25 cellular contexts compared by ENCODE assay signal in the genomic region with DNA sequence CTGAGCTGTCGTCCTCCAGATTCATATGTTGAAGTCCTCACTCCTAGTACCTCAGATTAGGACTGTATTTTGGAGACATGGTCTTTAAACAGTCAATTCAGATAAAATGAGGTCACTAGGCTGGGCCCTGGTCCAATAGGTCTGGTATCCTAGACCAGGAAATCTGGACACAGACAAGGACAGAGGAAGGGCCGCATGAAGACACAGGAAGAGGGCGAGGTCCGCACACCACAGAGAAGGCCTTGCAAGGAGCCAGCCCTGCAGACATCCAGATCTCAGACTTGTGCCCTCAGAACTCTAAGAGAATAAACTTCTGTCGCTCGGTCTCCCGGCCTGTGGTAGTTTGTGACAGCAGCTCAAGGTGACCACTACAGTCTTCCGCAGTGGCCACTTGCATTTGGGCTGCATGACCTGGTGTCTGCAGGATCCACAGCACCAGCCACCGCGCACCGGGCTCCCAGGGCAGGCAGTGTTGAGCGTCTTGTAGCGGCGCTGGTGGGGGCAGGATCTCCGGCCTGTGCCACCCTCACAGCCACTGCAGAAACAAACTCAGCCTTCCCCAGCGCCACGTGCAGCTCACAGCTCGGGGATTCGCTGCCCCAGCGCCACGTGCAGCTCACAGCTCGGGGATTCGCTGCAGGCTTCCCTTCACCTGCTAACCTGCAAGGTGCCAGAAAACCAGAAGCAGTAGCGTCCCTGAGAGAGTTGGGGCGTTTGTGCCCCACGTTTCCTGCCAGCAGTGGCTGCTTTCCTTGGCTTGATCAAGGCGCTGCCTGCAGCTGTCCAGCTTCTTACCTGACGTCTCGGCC. TPM values are rescaled to one million over a fixed set of nuclear protein-coding genes. Genes with fewer than 3 reads are reported as not detected.
DNase-seq lines count a peak whose midpoint lies in the region; ATAC-seq and TF ChIP-seq lines count a peak whose summit lies in the region.
"Had no signal": no experiment of that assay in that cellular context is flagged by ENCODE, and none has a peak within 500 bp of the region (broad histone marks: within the 10 kb centered on the region; RNA-seq: fewer than 3 reads in every experiment).

No MANE protein-coding gene starts in this region.

- H3K27ac ChIP-seq in cardiac muscle cell (peak overlapping the region; percentile 19), upper lobe of right lung (peak overlapping the region; percentile 47), endodermal cell (ENCODE audit: low read depth, low read length) (no peak overlapping the region)
- H3K27ac ChIP-seq: 22Rv1, SJCRH30, tibial artery had no signal

- H3K4me1 Mint-ChIP-seq in activated T-cell treated with anti-CD3 and anti-CD28 coated beads, Interleukin-2, amount 50 U/mL, for 72 hours (ENCODE audit: low read depth): peaks cover 18% of the 10 kb centered on the region
- H3K4me1 Mint-ChIP-seq in activated T-cell treated with anti-CD3 and anti-CD28 coated beads, Interleukin-2, amount 50 U/mL, for 24 hours (ENCODE audit: low read depth): peaks cover 26% of the 10 kb centered on the region
- H3K4me1 Mint-ChIP-seq in endodermal cell: peaks cover 3% of the 10 kb centered on the region
- H3K4me1 Mint-ChIP-seq: brain had no signal

- H3K4me1 ChIP-seq in cardiac muscle cell (ENCODE audit: low read depth) (peaks cover 8% of the 10 kb centered on the region), upper lobe of right lung (peaks cover 12% of the 10 kb centered on the region), endodermal cell (ENCODE audit: control insufficient read depth, insufficient read depth, low read length) (no peaks in the 10 kb centered on the region)

- H3K4me3 ChIP-seq in cardiac muscle cell (no peak overlapping the region), upper lobe of right lung (no peak overlapping the region), endodermal cell (ENCODE audit: low read length) (no peak overlapping the region)
- H3K4me3 ChIP-seq: MG63, SJCRH30, tibial artery had no signal

- H3K9ac ChIP-seq in endodermal cell (ENCODE audit: extremely low read depth, low read length, poor library complexity, severe bottlenecking): no peak overlapping the region

- no peak for ATAC-seq in activated T-cell treated with anti-CD3 and anti-CD28 coated beads, Interleukin-2, amount 50 U/mL, for 72 hours (replicated peaks in 1 of 2)
- peak; percentile 5 for ATAC-seq in upper lobe of right lung
- ATAC-seq: activated CD8-positive, alpha-beta T cell treated with anti-CD3 and anti-CD28 coated beads, Interleukin-2, amount 10 ng/mL, durations not matched to agents 7 days and 5 days; T-helper 17 cell had no signal

- no peaks in the 10 kb centered on the region for H3K9me3 ChIP-seq in cardiac muscle cell (ENCODE audit: low read depth)
- no peaks in the 10 kb centered on the region for H3K9me3 ChIP-seq in upper lobe of right lung
- H3K9me3 ChIP-seq in endodermal cell (ENCODE audit: control insufficient read depth, low read length): no peaks in the 10 kb centered on the region
- H3K9me3 ChIP-seq: MG63, SJCRH30, tibial artery had no signal

- H3K9me3 Mint-ChIP-seq in activated T-cell treated with anti-CD3 and anti-CD28 coated beads, Interleukin-2, amount 50 U/mL, for 72 hours: no peaks in the 10 kb centered on the region
- H3K9me3 Mint-ChIP-seq in activated T-cell treated with anti-CD3 and anti-CD28 coated beads, Interleukin-2, amount 50 U/mL, for 24 hours: no peaks in the 10 kb centered on the region
- no peaks in the 10 kb centered on the region for H3K9me3 Mint-ChIP-seq in endodermal cell
- H3K9me3 Mint-ChIP-seq: activated naive CD8-positive, alpha-beta T cell treated with anti-CD3 and anti-CD28 coated beads, Interleukin-2, amount 10 ng/mL, durations not matched to agents 7 days and 5 days; brain; dendritic cell treated with granulocyte-macrophage colony-stimulating factor and Interleukin-4, amounts not matched to agents 40 ng/mL and 50 ng/mL, for 4 days had no signal

- H3K27me3 ChIP-seq in cardiac muscle cell: no peaks in the 10 kb centered on the region
- no peaks in the 10 kb centered on the region for H3K27me3 ChIP-seq in upper lobe of right lung
- H3K27me3 ChIP-seq in endodermal cell (ENCODE audit: control insufficient read depth, insufficient read depth, low read length, poor library complexity, severe bottlenecking): peaks cover 9% of the 10 kb centered on the region
- H3K27me3 ChIP-seq: MG63, SJCRH30, tibial artery had no signal

- H3K27ac Mint-ChIP-seq in activated T-cell treated with anti-CD3 and anti-CD28 coated beads, Interleukin-2, amount 50 U/mL, for 72 hours: peak overlapping the region; percentile 38
- H3K27ac Mint-ChIP-seq in activated T-cell treated with anti-CD3 and anti-CD28 coated beads, Interleukin-2, amount 50 U/mL, for 24 hours: no peak overlapping the region
- H3K27ac Mint-ChIP-seq in endodermal cell: no peak overlapping the region
- H3K27ac Mint-ChIP-seq: activated CD8-positive, alpha-beta T cell treated with anti-CD3 and anti-CD28 coated beads, Interleukin-2, amount 10 ng/mL, durations not matched to agents 7 days and 5 days; activated naive CD8-positive, alpha-beta T cell treated with anti-CD3 and anti-CD28 coated beads, Interleukin-2, amount 10 ng/mL, durations not matched to agents 7 days and 5 days; brain; dendritic cell treated with granulocyte-macrophage colony-stimulating factor and Interleukin-4, amounts not matched to agents 40 ng/mL and 50 ng/mL, for 4 days; T-helper 17 cell had no signal

- H3K36me3 ChIP-seq in cardiac muscle cell (peaks cover 5% of the 10 kb centered on the region), upper lobe of right lung (peaks cover 8% of the 10 kb centered on the region), endodermal cell (ENCODE audit: control insufficient read depth, insufficient read depth, low read length) (peaks cover 17% of the 10 kb centered on the region)

- TF ChIP-seq CTCF in cardiac muscle cell (IDR thresholded peaks at IDR 0.05; ENCODE audit: low read depth, low read length): no peak
- TF ChIP-seq CTCF in upper lobe of right lung (IDR thresholded peaks at IDR 0.05): no peak
- TF ChIP-seq CTCF in endodermal cell (conservative IDR thresholded peaks at IDR 0.05): no peak

- no peaks in the 10 kb centered on the region for H3K27me3 Mint-ChIP-seq in activated T-cell treated with anti-CD3 and anti-CD28 coated beads, Interleukin-2, amount 50 U/mL, for 72 hours (ENCODE audit: low read depth)
- no peaks in the 10 kb centered on the region for H3K27me3 Mint-ChIP-seq in activated T-cell treated with anti-CD3 and anti-CD28 coated beads, Interleukin-2, amount 50 U/mL, for 24 hours
- H3K27me3 Mint-ChIP-seq in endodermal cell (ENCODE audit: insufficient read depth): peaks cover 6% of the 10 kb centered on the region
- H3K27me3 Mint-ChIP-seq: activated naive CD8-positive, alpha-beta T cell treated with anti-CD3 and anti-CD28 coated beads, Interleukin-2, amount 10 ng/mL, durations not matched to agents 7 days and 5 days; dendritic cell treated with granulocyte-macrophage colony-stimulating factor and Interleukin-4, amounts not matched to agents 40 ng/mL and 50 ng/mL, for 4 days; T-helper 17 cell had no signal

- peaks cover 0 to 1% of the 10 kb centered on the region in 2 donors for H3K36me3 Mint-ChIP-seq in activated T-cell treated with anti-CD3 and anti-CD28 coated beads, Interleukin-2, amount 50 U/mL, for 72 hours (ENCODE audit: insufficient read depth in 2 of 2)
- peaks cover 49% of the 10 kb centered on the region for H3K36me3 Mint-ChIP-seq in activated T-cell treated with anti-CD3 and anti-CD28 coated beads, Interleukin-2, amount 50 U/mL, for 24 hours (ENCODE audit: low read depth)
- peaks cover 28% of the 10 kb centered on the region for H3K36me3 Mint-ChIP-seq in endodermal cell (ENCODE audit: low read depth)
- H3K36me3 Mint-ChIP-seq: activated naive CD8-positive, alpha-beta T cell treated with anti-CD3 and anti-CD28 coated beads, Interleukin-2, amount 10 ng/mL, durations not matched to agents 7 days and 5 days had no signal

- DNase-seq in activated T-cell treated with anti-CD3 and anti-CD28 coated beads, Interleukin-2, amount 50 U/mL, for 72 hours: no peak
- DNase-seq in activated T-cell treated with anti-CD3 and anti-CD28 coated beads, Interleukin-2, amount 50 U/mL, for 24 hours: no peak
- DNase-seq in cardiac muscle cell (ENCODE audit: low read depth in 1 of 2, low spot score in 1 of 2) (no peak), mesenteric fat pad (ENCODE audit: low spot score) (peak; percentile 77), upper lobe of right lung (no peak), endodermal cell (no peak), NCI-H526 (lab: John Stamatoyannopoulos, UW) (no peak)
- no peak for DNase-seq in effector CD4-positive, alpha-beta T cell
- DNase-seq: activated CD8-positive, alpha-beta T cell treated with anti-CD3 and anti-CD28 coated beads, Interleukin-2, amount 10 ng/mL, durations not matched to agents 7 days and 5 days; activated naive CD8-positive, alpha-beta T cell treated with anti-CD3 and anti-CD28 coated beads, Interleukin-2, amount 10 ng/mL, durations not matched to agents 7 days and 5 days; foreskin melanocyte; MG63; NCI-H774; nucleus accumbens; OCI-M1; SJCRH30; stimulated activated naive CD4-positive, alpha-beta T cell; T-helper 17 cell had no signal

- WGBS in endodermal cell (ENCODE audit: insufficient coverage in 1 of 2, insufficient read length in 1 of 2), 2 experiments: 92 to 96% methylated on average over 28 to 29 of the region's 29 CpGs

- intact Hi-C loops in upper lobe of right lung (cut with DNase I): no loop called here

- H3K4me3 Mint-ChIP-seq in activated T-cell treated with anti-CD3 and anti-CD28 coated beads, Interleukin-2, amount 50 U/mL, for 72 hours: no peak overlapping the region
- H3K4me3 Mint-ChIP-seq in activated T-cell treated with anti-CD3 and anti-CD28 coated beads, Interleukin-2, amount 50 U/mL, for 24 hours: no peak overlapping the region
- no peak overlapping the region for H3K4me3 Mint-ChIP-seq in endodermal cell
- H3K4me3 Mint-ChIP-seq: activated CD8-positive, alpha-beta T cell treated with anti-CD3 and anti-CD28 coated beads, Interleukin-2, amount 10 ng/mL, durations not matched to agents 7 days and 5 days; activated naive CD8-positive, alpha-beta T cell treated with anti-CD3 and anti-CD28 coated beads, Interleukin-2, amount 10 ng/mL, durations not matched to agents 7 days and 5 days; brain; dendritic cell treated with granulocyte-macrophage colony-stimulating factor and Interleukin-4, amounts not matched to agents 40 ng/mL and 50 ng/mL, for 4 days had no signal

RNA-seq across cellular contexts. Expression of a gene that starts 6.0 kb away (rescaled TPM):
- 10 to 100 TPM; 61.4 to 79.8 TPM for total RNA-seq in activated T-cell treated with anti-CD3 and anti-CD28 coated beads, Interleukin-2, amount 50 U/mL, for 72 hours
- 420 and 625 TPM in 2 replicates for total RNA-seq in cardiac muscle cell
- polyA plus RNA-seq in cardiac muscle cell: 404 and 626 TPM in 2 replicates
- total RNA-seq in mesenteric fat pad: 16.9 TPM
- total RNA-seq in upper lobe of right lung: 13.4 TPM
- total RNA-seq in endodermal cell: 10 to 100 TPM; 29.0 to 30.2 TPM
- 58.7 TPM for polyA plus RNA-seq in endodermal cell (2013, experiment 1 of 2)
- polyA plus RNA-seq in endodermal cell (2013, experiment 2 of 2): 59.5 TPM

RNA-seq across cellular contexts. Expression of a gene that starts 34.1 kb away (rescaled TPM):
- 10 to 100 TPM; 47.6 to 54.2 TPM for total RNA-seq in activated T-cell treated with anti-CD3 and anti-CD28 coated beads, Interleukin-2, amount 50 U/mL, for 72 hours
- total RNA-seq in cardiac muscle cell (34.2 and 46.1 TPM in 2 replicates), mesenteric fat pad (18.0 TPM), upper lobe of right lung (14.9 TPM), endodermal cell (10 to 100 TPM; 41.2 to 43.8 TPM)
- polyA plus RNA-seq in cardiac muscle cell: 72.4 and 74.1 TPM in 2 replicates
- 46.4 TPM for polyA plus RNA-seq in endodermal cell (2013, experiment 1 of 2)
- polyA plus RNA-seq in endodermal cell (2013, experiment 2 of 2): 42.3 TPM

RNA-seq across cellular contexts. Expression of a gene that starts 55.6 kb away (rescaled TPM):
- total RNA-seq in activated T-cell treated with anti-CD3 and anti-CD28 coated beads, Interleukin-2, amount 50 U/mL, for 72 hours: not detected
- total RNA-seq in cardiac muscle cell (not detected in 2 replicates), mesenteric fat pad (not detected), upper lobe of right lung (not detected), endodermal cell (not detected)
- not detected in 2 replicates for polyA plus RNA-seq in cardiac muscle cell
- not detected for polyA plus RNA-seq in endodermal cell (2013, experiment 1 of 2)
- not detected for polyA plus RNA-seq in endodermal cell (2013, experiment 2 of 2)
- total RNA-seq: activated CD8-positive, alpha-beta T cell treated with anti-CD3 and anti-CD28 coated beads, Interleukin-2, amount 10 ng/mL, durations not matched to agents 7 days and 5 days; activated naive CD8-positive, alpha-beta T cell treated with anti-CD3 and anti-CD28 coated beads, Interleukin-2, amount 10 ng/mL, durations not matched to agents 7 days and 5 days; epithelial cell of proximal tubule; mucosa of gallbladder; SJCRH30; T-helper 17 cell had no signal
- polyA plus RNA-seq: BJ had no signal
